Comparison of ENCODE assay signal across 8 cellular contexts in genomic region chr15:21731496-21731895, GRCh38.
DNase-seq lines count a peak whose midpoint lies in the region; ATAC-seq and TF ChIP-seq lines count a peak whose summit lies in the region.
"Not testable (repeated sequence)": the region's sequence is repeated elsewhere in the genome, so short reads cannot be mapped to it uniquely, and the experiment has no call there.

No MANE protein-coding gene starts in this region.

- TF ChIP-seq POLR2A in GM18505 (IDR thresholded peaks at IDR 0.05; ENCODE audit: borderline replicate concordance, extremely low read depth, insufficient read depth, insufficient read length): not testable (repeated sequence)

- H3K27me3 Mint-ChIP-seq in activated T-cell treated with anti-CD3 and anti-CD28 coated beads, Interleukin-2, amount 50 U/mL, for 72 hours (ENCODE audit: low read depth); stimulated activated memory B cell treated with anti-CD40 and anti-IgM and Interleukin-4, amounts not matched to agents 10 μg/mL and 1 μg/mL and 100 μg/mL, for 72 hours: not testable (repeated sequence)

- peak; percentile 46 for ATAC-seq in GM18505 (IDR thresholded peaks at IDR 0.05; ENCODE audit: unreplicated experiment)
- peak; percentile 43 for ATAC-seq in GM19043 (IDR thresholded peaks at IDR 0.05; ENCODE audit: low read depth, unreplicated experiment)
- ATAC-seq in GM21447 (IDR thresholded peaks at IDR 0.05; ENCODE audit: unreplicated experiment): peak; percentile 49
- ATAC-seq in HG02678 (IDR thresholded peaks at IDR 0.05; ENCODE audit: unreplicated experiment): peak; percentile 55
- ATAC-seq in HG03060 (IDR thresholded peaks at IDR 0.05; ENCODE audit: low read depth, unreplicated experiment): peak; percentile 35
- ATAC-seq in HG03439 (IDR thresholded peaks at IDR 0.05; ENCODE audit: unreplicated experiment): peak; percentile 68
- peak; percentile 49 to 52 for ATAC-seq in activated T-cell treated with anti-CD3 and anti-CD28 coated beads, Interleukin-2, amount 50 U/mL, for 72 hours (replicated peaks in 1 of 2)
- ATAC-seq in stimulated activated memory B cell treated with anti-CD40 and anti-IgM and Interleukin-4, amounts not matched to agents 10 μg/mL and 1 μg/mL and 100 μg/mL, for 72 hours: peak; percentile 42

- not testable (repeated sequence) for DNase-seq in activated T-cell treated with anti-CD3 and anti-CD28 coated beads, Interleukin-2, amount 50 U/mL, for 72 hours

- H3K36me3 Mint-ChIP-seq in activated T-cell treated with anti-CD3 and anti-CD28 coated beads, Interleukin-2, amount 50 U/mL, for 72 hours (ENCODE audit: insufficient read depth in 2 of 2); stimulated activated memory B cell treated with anti-CD40 and anti-IgM and Interleukin-4, amounts not matched to agents 10 μg/mL and 1 μg/mL and 100 μg/mL, for 72 hours: not testable (repeated sequence)

- not testable (repeated sequence) for H3K4me3 Mint-ChIP-seq in activated T-cell treated with anti-CD3 and anti-CD28 coated beads, Interleukin-2, amount 50 U/mL, for 72 hours; stimulated activated memory B cell treated with anti-CD40 and anti-IgM and Interleukin-4, amounts not matched to agents 10 μg/mL and 1 μg/mL and 100 μg/mL, for 72 hours

- H3K4me1 Mint-ChIP-seq in activated T-cell treated with anti-CD3 and anti-CD28 coated beads, Interleukin-2, amount 50 U/mL, for 72 hours (ENCODE audit: low read depth); stimulated activated memory B cell treated with anti-CD40 and anti-IgM and Interleukin-4, amounts not matched to agents 10 μg/mL and 1 μg/mL and 100 μg/mL, for 72 hours: not testable (repeated sequence)

- not testable (repeated sequence) for H3K27ac Mint-ChIP-seq in activated T-cell treated with anti-CD3 and anti-CD28 coated beads, Interleukin-2, amount 50 U/mL, for 72 hours; stimulated activated memory B cell treated with anti-CD40 and anti-IgM and Interleukin-4, amounts not matched to agents 10 μg/mL and 1 μg/mL and 100 μg/mL, for 72 hours

- H3K9me3 Mint-ChIP-seq in activated T-cell treated with anti-CD3 and anti-CD28 coated beads, Interleukin-2, amount 50 U/mL, for 72 hours; stimulated activated memory B cell treated with anti-CD40 and anti-IgM and Interleukin-4, amounts not matched to agents 10 μg/mL and 1 μg/mL and 100 μg/mL, for 72 hours: not testable (repeated sequence)
